Comparison of ENCODE assay signal across 8 cellular contexts in the genomic region with DNA sequence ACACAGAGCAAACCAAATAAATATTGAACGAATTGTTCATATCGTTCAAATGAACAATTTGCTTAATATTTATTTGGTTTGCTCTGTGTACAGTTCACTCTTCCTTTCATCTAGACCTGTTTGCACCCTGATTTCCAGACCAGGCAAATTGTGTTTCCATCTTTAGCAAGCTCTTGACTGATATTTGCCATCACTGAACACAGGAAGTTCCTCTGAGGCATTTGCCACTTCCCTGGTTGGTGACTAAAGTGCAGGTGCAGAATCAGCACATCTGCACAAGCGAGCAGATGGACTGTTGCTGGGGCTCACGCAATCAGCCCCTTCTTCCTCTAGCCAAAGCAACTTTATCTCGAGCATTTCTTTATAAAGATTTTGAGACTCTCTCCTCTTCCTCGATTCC.
DNase-seq lines count a peak whose midpoint lies in the region; ATAC-seq and TF ChIP-seq lines count a peak whose summit lies in the region.

No MANE protein-coding gene starts in this region.

- no peaks in the 10 kb centered on the region for H3K27me3 ChIP-seq in vagina
- no peaks in the 10 kb centered on the region for H3K27me3 ChIP-seq in sigmoid colon
- H3K27me3 ChIP-seq in upper lobe of right lung, result no peaks in the 10 kb centered on the region

- no peaks in the 10 kb centered on the region for H3K36me3 ChIP-seq in vagina
- H3K36me3 ChIP-seq in sigmoid colon, result no peaks in the 10 kb centered on the region
- H3K36me3 ChIP-seq in upper lobe of right lung, result no peaks in the 10 kb centered on the region

- intact Hi-C loops in vagina (cut with DNase I) (no loop called here), sigmoid colon (cut with DNase I) (no loop called here), upper lobe of right lung (cut with DNase I) (no loop called here)

- ATAC-seq in HG03060 (IDR thresholded peaks at IDR 0.05; ENCODE audit: low read depth, unreplicated experiment), result peak; percentile 62
- ATAC-seq in stimulated activated naive CD8-positive, alpha-beta T cell treated with anti-CD3 and anti-CD28 coated beads, Interleukin-15, Interleukin-2, amounts not matched to agents 100 U/mL and 50 U/mL, for 24 hours, result peak; percentile 32
- ATAC-seq in upper lobe of right lung, result no peak

- no peak overlapping the region for H3K4me3 ChIP-seq in vagina
- no peak overlapping the region for H3K4me3 ChIP-seq in sigmoid colon
- no peak overlapping the region for H3K4me3 ChIP-seq in upper lobe of right lung

- H3K27ac ChIP-seq in vagina (no peak overlapping the region), sigmoid colon (no peak overlapping the region), upper lobe of right lung (no peak overlapping the region)

- WGBS in sigmoid colon, 2 donors, result 56 to 87% methylated on average over 6 of the region's 6 CpGs

- DNase-seq in stimulated activated CD4-positive, alpha-beta T cell treated with anti-CD3 and anti-CD28 coated beads, Interleukin-15, amount 100 ng/mL, for 24 hours, result peak; percentile 14
- DNase-seq in stimulated activated CD4-positive, alpha-beta T cell treated with anti-CD3 and anti-CD28 coated beads, Interleukin-12 subunit alpha, Interleukin-12 subunit beta, amount 100 ng/mL, for 4 hours, result no peak
- peak; percentile 61 for DNase-seq in SHP77 treated with DMSO at 0.1 percent for 48 hours (lab: John Stamatoyannopoulos, UW)
- DNase-seq in stimulated activated naive CD8-positive, alpha-beta T cell treated with anti-CD3 and anti-CD28 coated beads, Interleukin-15, Interleukin-2, amounts not matched to agents 100 U/mL and 50 U/mL, for 24 hours, result peak; percentile 13
- no peak for DNase-seq in vagina (ENCODE audit: extremely low spot score in 2 of 2)
- no peak for DNase-seq in sigmoid colon
- DNase-seq in upper lobe of right lung, result no peak

- H3K9me3 ChIP-seq in vagina, result no peaks in the 10 kb centered on the region
- H3K9me3 ChIP-seq in sigmoid colon, result no peaks in the 10 kb centered on the region
- H3K9me3 ChIP-seq in upper lobe of right lung, result no peaks in the 10 kb centered on the region

- H3K4me1 ChIP-seq in vagina, result peaks cover 45% of the 10 kb centered on the region
- peaks cover 0 to 36% (median 33%) of the 10 kb centered on the region in 4 donors for H3K4me1 ChIP-seq in sigmoid colon
- H3K4me1 ChIP-seq in upper lobe of right lung, result peaks cover 27% of the 10 kb centered on the region

- TF ChIP-seq CTCF in vagina (IDR thresholded peaks at IDR 0.05), result no peak
- no peak for TF ChIP-seq CTCF in sigmoid colon (IDR thresholded peaks at IDR 0.05)
- TF ChIP-seq CTCF in upper lobe of right lung (IDR thresholded peaks at IDR 0.05), result no peak

- TF ChIP-seq POLR2A in vagina (IDR thresholded peaks at IDR 0.05) (no peak), sigmoid colon (IDR thresholded peaks at IDR 0.05) (no peak)

- no peak for TF ChIP-seq EP300 in sigmoid colon (IDR thresholded peaks at IDR 0.05)

Comparison
In these comparisons a context has a peak if more than half of its experiments do, and no peak if none do; other contexts are left out.
1. DNase-seq: peak in stimulated activated CD4-positive, alpha-beta T cell treated with anti-CD3 and anti-CD28 coated beads, Interleukin-15, amount 100 ng/mL, for 24 hours (single experiment), SHP77 treated with DMSO at 0.1 percent for 48 hours (single experiment) and stimulated activated naive CD8-positive, alpha-beta T cell treated with anti-CD3 and anti-CD28 coated beads, Interleukin-15, Interleukin-2, amounts not matched to agents 100 U/mL and 50 U/mL, for 24 hours (single experiment); none in stimulated activated CD4-positive, alpha-beta T cell treated with anti-CD3 and anti-CD28 coated beads, Interleukin-12 subunit alpha, Interleukin-12 subunit beta, amount 100 ng/mL, for 4 hours (single experiment), vagina (0 of 2), sigmoid colon (single experiment) and upper lobe of right lung (single experiment).